Comparison of ENCODE assay signal across 25 cellular contexts in the genomic region with DNA sequence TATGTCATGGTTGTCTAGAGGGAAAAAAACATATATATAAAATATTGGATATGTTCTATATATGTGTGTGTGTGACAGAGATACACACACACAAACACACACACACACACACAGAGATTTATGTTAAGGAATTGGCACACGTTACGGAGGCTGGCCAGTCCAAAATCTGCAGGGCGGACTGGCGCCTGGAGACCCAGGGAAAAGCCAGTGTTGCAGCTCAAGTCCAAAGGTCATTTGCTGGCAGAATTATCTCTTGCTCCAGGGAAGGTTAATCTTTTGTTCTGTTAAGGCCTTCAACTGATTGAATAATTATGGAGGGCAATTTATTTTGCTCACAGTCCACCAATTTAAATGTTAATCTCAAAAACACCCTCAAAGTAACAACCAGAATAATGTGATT. TPM values are rescaled to one million over a fixed set of nuclear protein-coding genes. Genes with fewer than 3 reads are reported as not detected.
"Had no signal": no experiment of that assay in that cellular context is flagged by ENCODE, and none has a peak within 500 bp of the region (broad histone marks: within the 10 kb centered on the region; RNA-seq: fewer than 3 reads in every experiment).

No MANE protein-coding gene starts in this region.

- H3K36me3 ChIP-seq: cardiac muscle cell, esophagus muscularis mucosa, heart left ventricle, ovary, right atrium auricular region, spleen, suprapubic skin, tibial nerve had no signal

- H3K27me3 ChIP-seq: cardiac muscle cell, esophagus muscularis mucosa, foreskin keratinocyte, ovary, right atrium auricular region, spleen, suprapubic skin, tibial nerve had no signal

- H3K36me3 Mint-ChIP-seq: activated CD8-positive, alpha-beta memory T cell treated with anti-CD3 and anti-CD28 coated beads, Interleukin-2, amount 10 ng/mL, durations not matched to agents 7 days and 5 days had no signal

- H3K27me3 Mint-ChIP-seq: activated CD4-positive, alpha-beta T cell treated with anti-CD3 and anti-CD28 coated beads for 36 hours; activated naive CD8-positive, alpha-beta T cell; naive B cell had no signal

- ATAC-seq: activated CD4-positive, alpha-beta T cell treated with anti-CD3 and anti-CD28 coated beads for 36 hours; activated CD8-positive, alpha-beta memory T cell treated with anti-CD3 and anti-CD28 coated beads, Interleukin-2, amount 10 ng/mL, durations not matched to agents 7 days and 5 days; activated CD8-positive, alpha-beta T cell treated with anti-CD3 and anti-CD28 coated beads, Interleukin-2, amount 10 ng/mL, durations not matched to agents 7 days and 5 days; foreskin keratinocyte; heart left ventricle; left ventricle myocardium superior; psoas muscle had no signal

- H3K4me3 ChIP-seq: cardiac muscle cell, esophagus muscularis mucosa, heart left ventricle, ovary, psoas muscle, right atrium auricular region, spleen, suprapubic skin, tibial nerve had no signal

- H3K4me3 Mint-ChIP-seq: activated CD4-positive, alpha-beta T cell treated with anti-CD3 and anti-CD28 coated beads for 36 hours; activated CD8-positive, alpha-beta memory T cell treated with anti-CD3 and anti-CD28 coated beads, Interleukin-2, amount 10 ng/mL, durations not matched to agents 7 days and 5 days; activated CD8-positive, alpha-beta T cell treated with anti-CD3 and anti-CD28 coated beads, Interleukin-2, amount 10 ng/mL, durations not matched to agents 7 days and 5 days; activated naive CD8-positive, alpha-beta T cell; naive B cell had no signal

- FAIRE-seq: islet of Langerhans had no signal

- H3K4me1 Mint-ChIP-seq: activated CD4-positive, alpha-beta T cell treated with anti-CD3 and anti-CD28 coated beads for 36 hours; activated CD8-positive, alpha-beta memory T cell treated with anti-CD3 and anti-CD28 coated beads, Interleukin-2, amount 10 ng/mL, durations not matched to agents 7 days and 5 days had no signal

- H3K4me1 ChIP-seq: foreskin keratinocyte, spleen had no signal

- H3K27ac Mint-ChIP-seq: activated CD4-positive, alpha-beta T cell treated with anti-CD3 and anti-CD28 coated beads for 36 hours; activated CD8-positive, alpha-beta memory T cell treated with anti-CD3 and anti-CD28 coated beads, Interleukin-2, amount 10 ng/mL, durations not matched to agents 7 days and 5 days; activated CD8-positive, alpha-beta T cell treated with anti-CD3 and anti-CD28 coated beads, Interleukin-2, amount 10 ng/mL, durations not matched to agents 7 days and 5 days; activated naive CD8-positive, alpha-beta T cell had no signal

- H3K9me3 ChIP-seq: ovary, psoas muscle, right atrium auricular region, suprapubic skin had no signal

- DNase-seq: activated CD4-positive, alpha-beta T cell treated with anti-CD3 and anti-CD28 coated beads for 36 hours; activated CD4-positive, CD25-positive, alpha-beta regulatory T cell; activated CD8-positive, alpha-beta memory T cell treated with anti-CD3 and anti-CD28 coated beads, Interleukin-2, amount 10 ng/mL, durations not matched to agents 7 days and 5 days; activated CD8-positive, alpha-beta T cell treated with anti-CD3 and anti-CD28 coated beads, Interleukin-2, amount 10 ng/mL, durations not matched to agents 7 days and 5 days; activated effector memory CD4-positive, alpha-beta T cell treated with Interleukin-2 at 50 U/mL for 16 hours; activated naive CD4-positive, alpha-beta T cell treated with Interleukin-2 at 50 U/mL for 16 hours; activated T-cell treated with anti-CD3 and anti-CD28 coated beads, Interleukin-2, amount 50 U/mL, for 48 hours; anterior cingulate cortex; cortex of kidney; foreskin keratinocyte; heart left ventricle; left ventricle myocardium superior; mammary epithelial cell; naive B cell; ovary; psoas muscle; spleen; stimulated activated naive CD4-positive, alpha-beta T cell had no signal

- H3K27ac ChIP-seq: cardiac muscle cell, esophagus muscularis mucosa, foreskin keratinocyte, heart left ventricle, ovary, psoas muscle, right atrium auricular region, spleen, suprapubic skin, tibial nerve had no signal

RNA-seq across cellular contexts. Expression of gene PDE7B, which starts 37.5 kb away (rescaled TPM):
- total RNA-seq: foreskin keratinocyte had no signal
- polyA plus RNA-seq: foreskin keratinocyte, mammary epithelial cell had no signal
